ENCODE assay signal across 17 cellular contexts in the genomic region with DNA sequence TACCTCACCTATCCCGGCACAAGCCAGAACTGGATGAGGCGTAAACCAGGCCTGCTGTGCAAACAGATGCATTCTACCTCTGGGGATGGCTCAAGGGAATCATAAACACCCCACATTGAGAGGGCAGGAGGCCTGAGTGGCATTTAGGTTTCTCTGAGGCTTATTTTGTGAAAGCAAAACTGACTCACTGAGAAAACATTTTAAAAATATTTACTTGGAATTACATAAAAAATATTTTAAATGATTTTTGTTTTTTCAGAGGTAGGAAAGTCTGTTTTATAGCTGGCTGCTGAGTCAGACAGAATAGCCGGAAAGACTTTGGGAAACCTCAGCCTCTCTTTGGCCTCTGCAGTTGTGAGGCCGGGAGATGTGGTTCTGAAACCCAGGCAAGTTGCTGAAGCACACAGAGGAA.
DNase-seq lines count a peak whose midpoint lies in the region; ATAC-seq and TF ChIP-seq lines count a peak whose summit lies in the region.
"Had no signal": no experiment of that assay in that cellular context is flagged by ENCODE, and none has a peak within 500 bp of the region (broad histone marks: within the 10 kb centered on the region; RNA-seq: fewer than 3 reads in every experiment).

No MANE protein-coding gene starts in this region.

- H3K36me3 ChIP-seq in GM23248 (ENCODE audit: low read depth) = no peaks in the 10 kb centered on the region
- H3K36me3 ChIP-seq in adipocyte (ENCODE audit: control insufficient read depth, insufficient read depth, low read length, severe bottlenecking) = no peaks in the 10 kb centered on the region
- H3K36me3 ChIP-seq: adrenal gland; BLaER1 treated with 17β-estradiol and CSF1 and Interleukin-3, amounts not matched to agents 10 nM and 100 nM; uterus had no signal

- WGBS in GM23248 (ENCODE audit: low coverage in 1 of 2, low lambda C conversion rate in 2 of 2, missing lambda C conversion rate in 2 of 2), 2 experiments = 37 to 47% methylated on average over 4 of the region's 4 CpGs

- H3K9me2 ChIP-seq in GM23248 (ENCODE audit: insufficient read depth) = peaks cover 5% of the 10 kb centered on the region; the same call in 1 of the 2 replicates

- H3K4me2 ChIP-seq in GM23248 (ENCODE audit: unreplicated experiment) = no peak overlapping the region
- H3K4me2 ChIP-seq: BLaER1 treated with 17β-estradiol and CSF1 and Interleukin-3, amounts not matched to agents 10 nM and 100 nM had no signal

- POLR2A ChIA-PET in AG04449 (lab: Yijun Ruan, JAX) = no interaction called here

- no peaks in the 10 kb centered on the region for H3K79me2 ChIP-seq in GM23248 (ENCODE audit: insufficient read depth)

- no peak overlapping the region for H2AFZ ChIP-seq in GM23248

- ATAC-seq in GM19035 (IDR thresholded peaks at IDR 0.05; ENCODE audit: unreplicated experiment) (no peak), esophagus mucosa (no peak)

- H3K4me1 ChIP-seq in GM23248 (ENCODE audit: insufficient read depth) = peaks cover 12% of the 10 kb centered on the region; the same call in 1 of the 2 replicates
- H3K4me1 ChIP-seq in adipocyte (ENCODE audit: control insufficient read depth, insufficient read depth, low read length) = peaks cover 6% of the 10 kb centered on the region
- H3K4me1 ChIP-seq: adrenal gland; BLaER1 treated with 17β-estradiol and CSF1 and Interleukin-3, amounts not matched to agents 10 nM and 100 nM; uterus had no signal

- CTCF ChIA-PET in AG04449 (lab: Yijun Ruan, JAX) = no interaction called here

- no peaks in the 10 kb centered on the region for H3F3A ChIP-seq in GM23248 (ENCODE audit: insufficient read depth)

- H3K4me3 ChIP-seq in AG04449 (ENCODE audit: low read depth, low read length) (no peak overlapping the region), GM23248 (no peak overlapping the region), adipocyte (ENCODE audit: low read length) (no peak overlapping the region)
- H3K4me3 ChIP-seq: adrenal gland; BLaER1 treated with 17β-estradiol and CSF1 and Interleukin-3, amounts not matched to agents 10 nM and 100 nM; lung; uterus had no signal

- H3K27ac ChIP-seq in GM23248 = no peak overlapping the region
- H3K27ac ChIP-seq: adrenal gland; BLaER1 treated with 17β-estradiol and CSF1 and Interleukin-3, amounts not matched to agents 10 nM and 100 nM; uterus had no signal

- H4K20me1 ChIP-seq in GM23248 (ENCODE audit: insufficient read depth) = no peaks in the 10 kb centered on the region
- H4K20me1 ChIP-seq: BLaER1 treated with 17β-estradiol and CSF1 and Interleukin-3, amounts not matched to agents 10 nM and 100 nM had no signal

- no peak overlapping the region for H3K9ac ChIP-seq in GM23248
- H3K9ac ChIP-seq in adipocyte (ENCODE audit: low read length) = no peak overlapping the region
- H3K9ac ChIP-seq: BLaER1 treated with 17β-estradiol and CSF1 and Interleukin-3, amounts not matched to agents 10 nM and 100 nM had no signal

- TF ChIP-seq CTCF in AG04449 (IDR thresholded peaks at IDR 0.05; ENCODE audit: insufficient read depth, low read length, missing control alignments) = no peak

- H3K9me3 ChIP-seq in GM23248 (ENCODE audit: low read depth) = no peaks in the 10 kb centered on the region
- H3K9me3 ChIP-seq in adipocyte (ENCODE audit: control insufficient read depth, low read length) = no peaks in the 10 kb centered on the region
- H3K9me3 ChIP-seq: adrenal gland; BLaER1 treated with 17β-estradiol and CSF1 and Interleukin-3, amounts not matched to agents 10 nM and 100 nM; uterus had no signal

- DNase-seq in AG04449 (ENCODE audit: low read depth, low spot score) = peak; percentile 95
- DNase-seq in GM23248 = peak; percentile 72
- peak; percentile 76 for DNase-seq in adipocyte (ENCODE audit: low read depth)
- peak; percentile 23 for DNase-seq in glomerular visceral epithelial cell (ENCODE audit: extremely low spot score)
- no peak for DNase-seq in ACHN
- no peak for DNase-seq in iPS-NIHi11 (ENCODE audit: low spot score)
- DNase-seq: adrenal gland; effector CD8-positive, alpha-beta T cell; GF-D8; Karpas-422; NCI-H1930; occipital lobe; uterus had no signal

- in situ Hi-C loops in GM23248 (cut with MboI) (no loop called here), ACHN (cut with HindIII; ENCODE audit: low pct_ligation_motif_present, low pct_unique_long_range_greater_than_20kb, low sequenced_read_pairs) (no loop called here)

- H3K27me3 ChIP-seq in GM23248 (replicated peaks; ENCODE audit: insufficient read depth) (no peaks in the 10 kb centered on the region), adipocyte (replicated peaks; ENCODE audit: control insufficient read depth, insufficient read depth, low read length) (no peaks in the 10 kb centered on the region)
- H3K27me3 ChIP-seq: adrenal gland; BLaER1 treated with 17β-estradiol and CSF1 and Interleukin-3, amounts not matched to agents 10 nM and 100 nM; uterus had no signal

Comparison
In these comparisons a context has a peak if more than half of its experiments do, and no peak if none do; other contexts are left out.
1. DNase-seq: peak in AG04449 (single experiment), GM23248 (single experiment), adipocyte (single experiment) and glomerular visceral epithelial cell (single experiment); none in ACHN (single experiment) and iPS-NIHi11 (single experiment).